14 cellular contexts compared by ENCODE assay signal in genomic region chr2:106956879-106957278, GRCh38.
A peak's percentile ranks its signal among the peaks of the same experiment; 100 is the strongest.
DNase-seq lines count a peak whose midpoint lies in the region; ATAC-seq and TF ChIP-seq lines count a peak whose summit lies in the region.
"Had no signal": no experiment of that assay in that cellular context is flagged by ENCODE, and none has a peak within 500 bp of the region (broad histone marks: within the 10 kb centered on the region; RNA-seq: fewer than 3 reads in every experiment).

No MANE protein-coding gene starts in this region.

- H3K4me1 Mint-ChIP-seq in activated T-cell treated with anti-CD3 and anti-CD28 coated beads, Interleukin-2, amount 50 U/mL, for 72 hours (ENCODE audit: low read depth) = no peaks in the 10 kb centered on the region
- H3K4me1 Mint-ChIP-seq: activated CD4-positive, alpha-beta T cell treated with anti-CD3 and anti-CD28 coated beads, Interleukin-2, amount 10 ng/mL, durations not matched to agents 24 days and 14 days had no signal

- in situ Hi-C loops in astrocyte of the spinal cord (cut with HindIII; ENCODE audit: low sequenced_read_pairs) = no loop called here

- no peaks in the 10 kb centered on the region for H3K9me3 Mint-ChIP-seq in activated T-cell treated with anti-CD3 and anti-CD28 coated beads, Interleukin-2, amount 50 U/mL, for 72 hours
- H3K9me3 Mint-ChIP-seq: activated CD4-positive, alpha-beta T cell treated with anti-CD3 and anti-CD28 coated beads, Interleukin-2, amount 10 ng/mL, durations not matched to agents 24 days and 14 days had no signal

- no peaks in the 10 kb centered on the region for H3K36me3 Mint-ChIP-seq in activated T-cell treated with anti-CD3 and anti-CD28 coated beads, Interleukin-2, amount 50 U/mL, for 72 hours (ENCODE audit: insufficient read depth in 2 of 2)

- no peak overlapping the region for H3K4me3 Mint-ChIP-seq in activated T-cell treated with anti-CD3 and anti-CD28 coated beads, Interleukin-2, amount 50 U/mL, for 72 hours
- H3K4me3 Mint-ChIP-seq: activated CD4-positive, alpha-beta T cell treated with anti-CD3 and anti-CD28 coated beads, Interleukin-2, amount 10 ng/mL, durations not matched to agents 24 days and 14 days had no signal

- peak; percentile 3 for DNase-seq in A172 (ENCODE audit: low spot score)
- peak; percentile 99 for DNase-seq in HFF-Myc (ENCODE audit: extremely low read depth, low read depth)
- peak; percentile 98 for DNase-seq in astrocyte of the spinal cord (ENCODE audit: low read depth, low spot score)
- peak; percentile 98 for DNase-seq in iris pigment epithelial cell (ENCODE audit: low read depth)
- no peak for DNase-seq in activated T-cell treated with anti-CD3 and anti-CD28 coated beads, Interleukin-2, amount 50 U/mL, for 72 hours
- no peak for DNase-seq in NOMO-1 treated with DMSO at 0.1 percent for 48 hours (lab: John Stamatoyannopoulos, UW; ENCODE audit: unreplicated experiment)
- DNase-seq in medulla oblongata (ENCODE audit: extremely low spot score) = no peak
- DNase-seq: ACHN; activated CD4-positive, alpha-beta T cell treated with anti-CD3 and anti-CD28 coated beads, Interleukin-2, amount 10 ng/mL, durations not matched to agents 24 days and 14 days; activated naive CD4-positive, alpha-beta T cell treated with anti-CD3 and anti-CD28 coated beads, Interleukin-2, amount 50 U/mL, for 16 hours; H7; Karpas-422 had no signal

- H3K4me3 ChIP-seq in HFF-Myc (replicated peaks; ENCODE audit: low read depth, low read length) = no peak overlapping the region
- no peak overlapping the region for H3K4me3 ChIP-seq in astrocyte of the spinal cord (ENCODE audit: low read depth, low read length)
- H3K4me3 ChIP-seq: prostate gland had no signal

- H3K27me3 Mint-ChIP-seq in activated T-cell treated with anti-CD3 and anti-CD28 coated beads, Interleukin-2, amount 50 U/mL, for 72 hours (ENCODE audit: low read depth) = no peaks in the 10 kb centered on the region
- H3K27me3 Mint-ChIP-seq: activated CD4-positive, alpha-beta T cell treated with anti-CD3 and anti-CD28 coated beads, Interleukin-2, amount 10 ng/mL, durations not matched to agents 24 days and 14 days had no signal

- no peak for ATAC-seq in activated T-cell treated with anti-CD3 and anti-CD28 coated beads, Interleukin-2, amount 50 U/mL, for 72 hours (replicated peaks in 1 of 2)
- ATAC-seq in GM19395 (IDR thresholded peaks at IDR 0.05; ENCODE audit: unreplicated experiment) = no peak

- no peak overlapping the region for H3K27ac Mint-ChIP-seq in activated T-cell treated with anti-CD3 and anti-CD28 coated beads, Interleukin-2, amount 50 U/mL, for 72 hours
- H3K27ac Mint-ChIP-seq: activated CD4-positive, alpha-beta T cell treated with anti-CD3 and anti-CD28 coated beads, Interleukin-2, amount 10 ng/mL, durations not matched to agents 24 days and 14 days had no signal

- no peak for TF ChIP-seq CTCF in HFF-Myc (IDR thresholded peaks at IDR 0.05; ENCODE audit: low read depth, low read length, missing control alignments)
- no peak for TF ChIP-seq CTCF in astrocyte of the spinal cord (IDR thresholded peaks at IDR 0.05; ENCODE audit: low read depth, low read length)

Comparison
In these comparisons a context has a peak if more than half of its experiments do, and no peak if none do; other contexts are left out.
1. DNase-seq: peak in A172 (single experiment), HFF-Myc (single experiment), astrocyte of the spinal cord (single experiment) and iris pigment epithelial cell (single experiment); none in activated T-cell treated with anti-CD3 and anti-CD28 coated beads, Interleukin-2, amount 50 U/mL, for 72 hours (0 of 2), NOMO-1 treated with DMSO at 0.1 percent for 48 hours (single experiment) and medulla oblongata (single experiment).